1 cellular context compared by ENCODE assay signal in the genomic region with DNA sequence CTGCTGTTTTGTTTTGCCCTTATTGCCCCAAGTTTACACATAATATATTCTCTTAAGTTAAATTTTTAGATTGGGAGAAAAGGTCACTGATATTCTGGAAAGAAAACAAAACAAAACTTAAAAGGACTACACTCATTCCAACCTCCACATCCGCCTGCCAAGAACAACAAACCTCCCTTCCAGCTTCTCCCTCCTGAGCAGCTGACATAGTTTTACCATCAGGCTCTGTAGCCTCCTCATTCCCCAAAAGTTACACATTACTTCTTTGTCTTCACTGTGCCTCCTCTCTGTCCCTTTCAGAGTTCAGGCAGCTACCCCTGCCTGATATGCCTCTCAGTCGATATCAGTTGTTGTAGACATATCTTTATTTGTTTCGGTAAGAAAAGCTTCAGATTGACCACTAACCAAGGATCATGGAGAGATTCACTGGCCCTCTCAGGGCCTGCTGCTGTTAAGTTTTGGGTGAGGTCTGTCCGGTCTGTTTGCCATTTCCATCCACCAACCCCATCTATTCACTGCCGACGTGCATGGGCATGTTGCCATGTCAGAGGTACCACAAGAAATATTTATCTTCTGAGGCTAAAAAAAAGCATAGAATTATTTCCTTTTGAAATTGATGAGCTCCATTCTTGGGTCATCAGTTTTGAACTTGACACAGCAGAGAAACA.
TF ChIP-seq lines count a peak whose summit lies in the region.

No MANE protein-coding gene starts in this region.

TF ChIP-seq in HepG2, 621 proteins besides CTCF, POLR2A, EP300 and RAD21 (continued from another document):
- no peak for TF ChIP-seq SSRP1 (CRISPR knock-in tag; IDR thresholded peaks at IDR 0.05)
- TF ChIP-seq ZNF234 (CRISPR knock-in tag; conservative IDR thresholded peaks at IDR 0.05): no peak
- TF ChIP-seq ZNF33B (CRISPR knock-in tag; IDR thresholded peaks at IDR 0.05): no peak
- TF ChIP-seq SAP130 (CRISPR knock-in tag; IDR thresholded peaks at IDR 0.05; ENCODE audit: low read depth): no peak
